Comparison of ENCODE assay signal across 30 cellular contexts in the genomic region with DNA sequence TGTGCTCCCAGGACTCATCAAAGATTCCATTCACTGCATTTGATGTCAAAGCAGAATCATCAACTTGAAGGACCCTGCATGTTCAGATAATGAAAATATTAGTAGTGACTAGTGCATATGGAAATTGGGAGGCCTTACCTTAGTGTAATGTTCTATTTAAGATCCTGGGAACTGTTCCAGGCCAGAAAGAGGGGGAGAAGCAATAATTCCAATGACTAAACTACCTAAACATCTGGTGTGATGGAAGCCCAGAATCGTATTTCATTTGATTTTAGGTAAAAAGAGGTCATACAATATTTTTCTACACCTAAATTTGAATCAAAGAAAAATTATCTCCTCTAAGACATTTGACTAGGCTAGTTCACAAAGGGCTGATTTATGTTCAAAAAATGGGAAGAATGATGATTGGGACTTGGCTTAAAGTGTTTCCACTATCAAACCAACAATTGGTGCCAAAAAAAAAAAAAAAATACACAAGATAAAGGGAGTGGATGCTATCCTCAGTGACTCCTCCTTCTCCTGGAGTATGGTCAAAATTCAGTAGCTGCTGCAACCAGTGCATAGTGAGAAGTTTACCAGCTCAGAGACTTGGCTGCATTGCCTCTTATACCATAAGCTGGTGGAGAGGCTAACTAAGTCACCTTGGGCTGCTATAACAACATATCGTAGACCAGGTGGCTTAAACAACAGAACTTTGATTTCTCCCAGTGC.
DNase-seq lines count a peak whose midpoint lies in the region; ATAC-seq, FAIRE-seq and TF ChIP-seq lines count a peak whose summit lies in the region.
"Had no signal": no experiment of that assay in that cellular context is flagged by ENCODE, and none has a peak within 500 bp of the region (broad histone marks: within the 10 kb centered on the region; RNA-seq: fewer than 3 reads in every experiment).

No MANE protein-coding gene starts in this region.

- no peaks in the 10 kb centered on the region for H4K20me1 ChIP-seq in astrocyte (ENCODE audit: insufficient read depth, low read length)

- TF ChIP-seq CTCF in astrocyte (IDR thresholded peaks at IDR 0.05; ENCODE audit: insufficient read depth, low read depth, low read length) (no peak), fibroblast of the aortic adventitia (IDR thresholded peaks at IDR 0.05; ENCODE audit: insufficient read depth, low read length) (no peak)

- in situ Hi-C loops in HAP-1 (cut with MboI; ENCODE audit: low sequenced_read_pairs), result no loop called here

- H3K9ac ChIP-seq in astrocyte (ENCODE audit: low read length), result no peak overlapping the region

- H3K9me3 Mint-ChIP-seq in astrocyte (ENCODE audit: unreplicated experiment), result peaks cover 3% of the 10 kb centered on the region
- H3K9me3 Mint-ChIP-seq: neural crest cell had no signal

- H3K4me2 ChIP-seq in astrocyte (ENCODE audit: low read length), result peak overlapping the region; percentile 16

- WGBS in aorta, 2 donors, result 54 to 58% methylated on average over 2 of the region's 2 CpGs

- ATAC-seq in aorta (ENCODE audit: low FRiP score), result no peak
- ATAC-seq: activated CD8-positive, alpha-beta memory T cell treated with anti-CD3 and anti-CD28 coated beads, Interleukin-2, amount 10 ng/mL, durations not matched to agents 7 days and 5 days; CD8-positive, alpha-beta T cell; left ventricle myocardium superior; mucosa of descending colon; psoas muscle; stimulated activated memory B cell treated with anti-CD40 and anti-IgM and Interleukin-4, amounts not matched to agents 10 μg/mL and 1 μg/mL and 100 μg/mL, for 72 hours had no signal

- no peaks in the 10 kb centered on the region for H3K79me2 ChIP-seq in astrocyte (ENCODE audit: insufficient read depth, low read length)

- H3K27me3 Mint-ChIP-seq in astrocyte (ENCODE audit: low read depth, unreplicated experiment), result no peaks in the 10 kb centered on the region
- H3K27me3 Mint-ChIP-seq: activated CD4-positive, alpha-beta T cell treated with anti-CD3 and anti-CD28 coated beads, Interleukin-2, amount 10 ng/mL, durations not matched to agents 24 days and 14 days; activated CD8-positive, alpha-beta memory T cell treated with anti-CD3 and anti-CD28 coated beads, Interleukin-2, amount 10 ng/mL, durations not matched to agents 7 days and 5 days; activated naive CD4-positive, alpha-beta T cell treated with anti-CD3 and anti-CD28 coated beads, Interleukin-2, amount 50 U/mL, for 24 hours had no signal

- no peaks in the 10 kb centered on the region for H3K9me3 ChIP-seq in astrocyte (ENCODE audit: insufficient read depth, low read depth, low read length)
- H3K9me3 ChIP-seq in aorta (ENCODE audit: control insufficient read depth, low read length), result no peaks in the 10 kb centered on the region
- H3K9me3 ChIP-seq in HAP-1, result no peaks in the 10 kb centered on the region
- H3K9me3 ChIP-seq: mucosa of descending colon, psoas muscle, testis had no signal

- intact Hi-C loops in aorta (cut with DNase I), result no loop called here

- H3K4me1 Mint-ChIP-seq in astrocyte (ENCODE audit: low read depth, unreplicated experiment), result no peaks in the 10 kb centered on the region
- H3K4me1 Mint-ChIP-seq: activated CD8-positive, alpha-beta memory T cell treated with anti-CD3 and anti-CD28 coated beads, Interleukin-2, amount 10 ng/mL, durations not matched to agents 7 days and 5 days; activated naive CD4-positive, alpha-beta T cell treated with anti-CD3 and anti-CD28 coated beads, Interleukin-2, amount 50 U/mL, for 24 hours; brain; neural crest cell; stimulated activated memory B cell treated with anti-CD40 and anti-IgM and Interleukin-4, amounts not matched to agents 10 μg/mL and 1 μg/mL and 100 μg/mL, for 72 hours had no signal

- DNase-seq in LHCN-M2 (ENCODE audit: low read depth) (peak; percentile 51), astrocyte (ENCODE audit: low read depth) (peak; percentile 80), fibroblast of the aortic adventitia (ENCODE audit: low read depth) (peak; percentile 84), NOMO-1 (lab: John Stamatoyannopoulos, UW; ENCODE audit: unreplicated experiment in 2 of 2) (no peak), aorta (no peak), HAP-1 (ENCODE audit: low spot score in 2 of 2) (no peak), NCI-H69 (lab: John Stamatoyannopoulos, UW) (no peak)
- DNase-seq: activated CD4-positive, alpha-beta T cell treated with anti-CD3 and anti-CD28 coated beads, Interleukin-2, amount 10 ng/mL, durations not matched to agents 24 days and 14 days; activated CD8-positive, alpha-beta memory T cell treated with anti-CD3 and anti-CD28 coated beads, Interleukin-2, amount 10 ng/mL, durations not matched to agents 7 days and 5 days; CD8-positive, alpha-beta T cell; DMS79; foreskin melanocyte; Kasumi-1; left ventricle myocardium superior; mucosa of descending colon; NCI-H1048; NCI-H2029 treated with DMSO at 0.1 percent for 48 hours; NK-92 treated with Interleukin-12 subunit alpha and Interleukin-12 subunit beta, amount 100 ng/mL, for 24 hours; psoas muscle; small intestine; stimulated activated CD4-positive, alpha-beta T cell treated with anti-CD3 and anti-CD28 coated beads, Interleukin-2, amount 100 ng/mL, for 24 hours; testis had no signal

- no peak for FAIRE-seq in astrocyte (lab: Jason Lieb, UNC)
- FAIRE-seq: GM12891, RCC 7860, small intestine had no signal

- no peaks in the 10 kb centered on the region for H3K36me3 ChIP-seq in astrocyte (ENCODE audit: insufficient read depth, low read length)
- no peaks in the 10 kb centered on the region for H3K36me3 ChIP-seq in aorta (ENCODE audit: control insufficient read depth in 1 of 2, insufficient read depth in 2 of 2, low read length in 1 of 2)
- H3K36me3 ChIP-seq in HAP-1 (replicated peaks), result no peaks in the 10 kb centered on the region

- H3K27ac ChIP-seq in astrocyte (ENCODE audit: low read depth, low read length) (no peak overlapping the region), aorta (ENCODE audit: low read depth in 1 of 2, low read length in 2 of 2) (no peak overlapping the region)
- H3K27ac ChIP-seq: psoas muscle, testis, VCaP had no signal

- H3K27ac Mint-ChIP-seq in astrocyte (ENCODE audit: unreplicated experiment), result no peak overlapping the region
- H3K27ac Mint-ChIP-seq: activated CD4-positive, alpha-beta T cell treated with anti-CD3 and anti-CD28 coated beads, Interleukin-2, amount 10 ng/mL, durations not matched to agents 24 days and 14 days; activated CD8-positive, alpha-beta memory T cell treated with anti-CD3 and anti-CD28 coated beads, Interleukin-2, amount 10 ng/mL, durations not matched to agents 7 days and 5 days; activated naive CD4-positive, alpha-beta T cell treated with anti-CD3 and anti-CD28 coated beads, Interleukin-2, amount 50 U/mL, for 24 hours; activated T-helper 1 cell treated with anti-CD3 and anti-CD28 coated beads, Interleukin-12 subunit alpha, Interleukin-12 subunit beta, Interleukin-2, Interleukin-4 antibody, amounts not matched to agents 30 ng/mL and 10 ng/mL and 1 ng/mL, durations not matched to agents 14 hours and 24 hours and 36 hours; brain; CD8-positive, alpha-beta T cell; stimulated activated memory B cell treated with anti-CD40 and anti-IgM and Interleukin-4, amounts not matched to agents 10 μg/mL and 1 μg/mL and 100 μg/mL, for 72 hours had no signal

- H2AFZ ChIP-seq in astrocyte (ENCODE audit: low read depth, low read length), result no peak overlapping the region

- H3K4me1 ChIP-seq in astrocyte (ENCODE audit: insufficient read depth, low read length) (no peaks in the 10 kb centered on the region), aorta (ENCODE audit: control insufficient read depth in 1 of 2, insufficient read depth in 2 of 2, low read length in 2 of 2) (no peaks in the 10 kb centered on the region), HAP-1 (peaks cover 11% of the 10 kb centered on the region)
- H3K4me1 ChIP-seq: psoas muscle, testis had no signal

- no peak overlapping the region for H3K4me3 Mint-ChIP-seq in astrocyte (ENCODE audit: unreplicated experiment)
- H3K4me3 Mint-ChIP-seq: activated CD4-positive, alpha-beta T cell treated with anti-CD3 and anti-CD28 coated beads, Interleukin-2, amount 10 ng/mL, durations not matched to agents 24 days and 14 days; activated CD8-positive, alpha-beta memory T cell treated with anti-CD3 and anti-CD28 coated beads, Interleukin-2, amount 10 ng/mL, durations not matched to agents 7 days and 5 days; activated naive CD4-positive, alpha-beta T cell treated with anti-CD3 and anti-CD28 coated beads, Interleukin-2, amount 50 U/mL, for 24 hours; activated T-helper 1 cell treated with anti-CD3 and anti-CD28 coated beads, Interleukin-12 subunit alpha, Interleukin-12 subunit beta, Interleukin-2, Interleukin-4 antibody, amounts not matched to agents 30 ng/mL and 10 ng/mL and 1 ng/mL, durations not matched to agents 14 hours and 24 hours and 36 hours; brain; CD8-positive, alpha-beta T cell; neural crest cell; stimulated activated memory B cell treated with anti-CD40 and anti-IgM and Interleukin-4, amounts not matched to agents 10 μg/mL and 1 μg/mL and 100 μg/mL, for 72 hours had no signal

- H3K27me3 ChIP-seq in astrocyte (ENCODE audit: insufficient read depth, low read length), result no peaks in the 10 kb centered on the region
- H3K27me3 ChIP-seq in aorta (ENCODE audit: control insufficient read depth in 1 of 2, insufficient read depth in 2 of 2, low read length in 1 of 2), result no peaks in the 10 kb centered on the region
- no peaks in the 10 kb centered on the region for H3K27me3 ChIP-seq in HAP-1 (ENCODE audit: low read depth)
- H3K27me3 ChIP-seq: testis had no signal

- no peaks in the 10 kb centered on the region for H3K36me3 Mint-ChIP-seq in astrocyte (ENCODE audit: low read depth, unreplicated experiment)
- H3K36me3 Mint-ChIP-seq: activated CD8-positive, alpha-beta memory T cell treated with anti-CD3 and anti-CD28 coated beads, Interleukin-2, amount 10 ng/mL, durations not matched to agents 7 days and 5 days; activated naive CD4-positive, alpha-beta T cell treated with anti-CD3 and anti-CD28 coated beads, Interleukin-2, amount 50 U/mL, for 24 hours; brain; CD8-positive, alpha-beta T cell; stimulated activated memory B cell treated with anti-CD40 and anti-IgM and Interleukin-4, amounts not matched to agents 10 μg/mL and 1 μg/mL and 100 μg/mL, for 72 hours had no signal

- H3K4me3 ChIP-seq in astrocyte (ENCODE audit: insufficient read depth, low read depth, low read length) (no peak overlapping the region), fibroblast of the aortic adventitia (ENCODE audit: low read depth, low read length) (no peak overlapping the region), aorta (ENCODE audit: low read length in 2 of 2) (no peak overlapping the region), HAP-1 (no peak overlapping the region)
- H3K4me3 ChIP-seq: mucosa of descending colon, psoas muscle, testis had no signal

Comparison
In these comparisons a context has a peak if more than half of its experiments do, and no peak if none do; other contexts are left out.
1. DNase-seq: peak in LHCN-M2 (single experiment), astrocyte (single experiment) and fibroblast of the aortic adventitia (single experiment); none in NOMO-1 (0 of 2), aorta (0 of 2), HAP-1 (0 of 2) and NCI-H69 (single experiment).